1 cellular context compared by ENCODE assay signal in the genomic region with DNA sequence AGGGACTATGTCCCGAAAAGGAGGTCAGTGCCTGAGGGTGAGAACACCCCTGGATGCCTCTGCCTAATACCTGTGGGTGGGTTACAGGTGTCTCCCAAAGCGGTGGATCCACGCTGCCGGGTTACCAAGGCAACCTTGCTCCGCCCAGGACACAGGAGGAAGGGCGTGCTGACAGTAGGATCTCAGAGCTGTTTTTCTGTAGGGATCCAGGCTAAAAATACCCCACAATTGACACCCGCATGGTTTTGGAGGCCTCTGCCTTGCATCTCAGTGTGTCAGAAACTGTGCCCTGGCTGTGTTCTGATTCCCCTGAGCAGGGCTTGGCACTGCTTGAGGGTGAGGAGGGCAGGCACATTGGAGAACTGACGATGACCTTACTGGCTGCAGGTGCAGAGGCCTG.
TF ChIP-seq lines count a peak whose summit lies in the region.

No MANE protein-coding gene starts in this region.

TF ChIP-seq in H1, 55 proteins besides CTCF, POLR2A, EP300 and RAD21:
- TF ChIP-seq RXRA (IDR thresholded peaks at IDR 0.05; ENCODE audit: insufficient read depth, low read depth, low read length) (no peak), YY1 (IDR thresholded peaks at IDR 0.05; ENCODE audit: low read depth, low read length) (no peak), GABPA (IDR thresholded peaks at IDR 0.05; ENCODE audit: borderline replicate concordance, insufficient read depth, low read length) (no peak), BACH1 (IDR thresholded peaks at IDR 0.05; ENCODE audit: low read length) (no peak), RBBP5 (IDR thresholded peaks at IDR 0.05; ENCODE audit: borderline replicate concordance, low read depth, low read length) (no peak), TEAD4 (IDR thresholded peaks at IDR 0.05; ENCODE audit: low read depth, low read length) (no peak), SAP30 (IDR thresholded peaks at IDR 0.05; ENCODE audit: insufficient read depth, insufficient replicate concordance, low read length) (no peak), NRF1 (IDR thresholded peaks at IDR 0.05; ENCODE audit: low read depth, low read length) (no peak), SUZ12 (IDR thresholded peaks at IDR 0.05; ENCODE audit: low read length) (no peak), SIX5 (IDR thresholded peaks at IDR 0.05; ENCODE audit: low read depth, low read length) (no peak), CTBP2 (IDR thresholded peaks at IDR 0.05; ENCODE audit: borderline replicate concordance, insufficient read depth, insufficient read length, low read length) (no peak), SIN3A (conservative IDR thresholded peaks at IDR 0.05 in 1 of 2, IDR thresholded peaks at IDR 0.05 in 1 of 2; ENCODE audit: low read depth in 1 of 2, low read length in 2 of 2) (no peak), SIRT6 (IDR thresholded peaks at IDR 0.05; ENCODE audit: low read length) (no peak), PHF8 (conservative IDR thresholded peaks at IDR 0.05; ENCODE audit: low read depth, low read length) (no peak), RFX5 (IDR thresholded peaks at IDR 0.05; ENCODE audit: borderline replicate concordance, low read depth, low read length) (no peak), TCF12 (IDR thresholded peaks at IDR 0.05; ENCODE audit: low read depth, low read length) (no peak), HDAC2 (IDR thresholded peaks at IDR 0.05; ENCODE audit: borderline replicate concordance in 1 of 2, low read depth in 2 of 2, low read length in 2 of 2) (no peak)
- TF ChIP-seq, protein P1, sequence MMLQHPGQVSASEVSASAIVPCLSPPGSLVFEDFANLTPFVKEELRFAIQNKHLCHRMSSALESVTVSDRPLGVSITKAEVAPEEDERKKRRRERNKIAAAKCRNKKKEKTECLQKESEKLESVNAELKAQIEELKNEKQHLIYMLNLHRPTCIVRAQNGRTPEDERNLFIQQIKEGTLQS (IDR thresholded peaks at IDR 0.05; ENCODE audit: insufficient read depth, low read depth, low read length): no peak
